Comparison of ENCODE assay signal across 9 cellular contexts in genomic region chr15:39629376-39629775, GRCh38. TPM values are rescaled to one million over a fixed set of nuclear protein-coding genes. Genes with fewer than 3 reads are reported as not detected.
DNase-seq lines count a peak whose midpoint lies in the region; ATAC-seq, FAIRE-seq and TF ChIP-seq lines count a peak whose summit lies in the region.
"Had no signal": no experiment of that assay in that cellular context is flagged by ENCODE, and none has a peak within 500 bp of the region (broad histone marks: within the 10 kb centered on the region; RNA-seq: fewer than 3 reads in every experiment).

No MANE protein-coding gene starts in this region.

- intact Hi-C loops in Calu3 (cut with micrococcal nuclease; ENCODE audit: unreplicated experiment), result no loop called here
- intact Hi-C loops in aorta (cut with DNase I), result no loop called here

- peaks cover 29% of the 10 kb centered on the region for H3K4me1 Mint-ChIP-seq in Calu3 (ENCODE audit: low read depth, unreplicated experiment)
- peaks cover 52% of the 10 kb centered on the region for H3K4me1 Mint-ChIP-seq in astrocyte (ENCODE audit: low read depth, unreplicated experiment)

- H3K9me3 Mint-ChIP-seq in Calu3 (ENCODE audit: low read depth, unreplicated experiment) (no peaks in the 10 kb centered on the region), astrocyte (ENCODE audit: unreplicated experiment) (peaks cover 3% of the 10 kb centered on the region)

- no peaks in the 10 kb centered on the region for H4K20me1 ChIP-seq in astrocyte (ENCODE audit: insufficient read depth, low read length)
- H4K20me1 ChIP-seq in smooth muscle cell (ENCODE audit: low read depth), result no peaks in the 10 kb centered on the region

- H3K27me3 Mint-ChIP-seq in Calu3 (ENCODE audit: unreplicated experiment), result no peaks in the 10 kb centered on the region
- no peaks in the 10 kb centered on the region for H3K27me3 Mint-ChIP-seq in astrocyte (ENCODE audit: low read depth, unreplicated experiment)

- H3K9me3 ChIP-seq in astrocyte (ENCODE audit: insufficient read depth, low read depth, low read length) (no peaks in the 10 kb centered on the region), smooth muscle cell (replicated peaks; ENCODE audit: low read depth) (no peaks in the 10 kb centered on the region), HAP-1 (no peaks in the 10 kb centered on the region), aorta (ENCODE audit: control insufficient read depth, low read length) (no peaks in the 10 kb centered on the region)
- H3K9me3 ChIP-seq: ovary had no signal

- H3K79me2 ChIP-seq in astrocyte (ENCODE audit: insufficient read depth, low read length) (no peaks in the 10 kb centered on the region), smooth muscle cell (ENCODE audit: low read depth) (no peaks in the 10 kb centered on the region)

- no peaks in the 10 kb centered on the region for H3K27me3 ChIP-seq in astrocyte (ENCODE audit: insufficient read depth, low read length)
- H3K27me3 ChIP-seq in smooth muscle cell (ENCODE audit: low read depth), result no peaks in the 10 kb centered on the region
- H3K27me3 ChIP-seq in HAP-1 (ENCODE audit: low read depth), result no peaks in the 10 kb centered on the region
- no peaks in the 10 kb centered on the region for H3K27me3 ChIP-seq in aorta (ENCODE audit: control insufficient read depth in 1 of 2, insufficient read depth in 2 of 2, low read length in 1 of 2)
- H3K27me3 ChIP-seq: ovary had no signal

- no peaks in the 10 kb centered on the region for H3K36me3 Mint-ChIP-seq in Calu3 (ENCODE audit: insufficient read depth, unreplicated experiment)
- H3K36me3 Mint-ChIP-seq in astrocyte (ENCODE audit: low read depth, unreplicated experiment), result peaks cover 12% of the 10 kb centered on the region

- BruUV-seq in Calu3 (replicated peaks; lab: Mats Ljungman, UMichigan), result no TSS peak

- TF ChIP-seq CTCF in Calu3 (IDR thresholded peaks at IDR 0.05; ENCODE audit: unreplicated experiment), result no peak
- TF ChIP-seq CTCF in astrocyte (IDR thresholded peaks at IDR 0.05; ENCODE audit: insufficient read depth, low read depth, low read length), result no peak
- TF ChIP-seq CTCF in smooth muscle cell (IDR thresholded peaks at IDR 0.05; ENCODE audit: borderline replicate concordance, insufficient read depth, poor library complexity, severe bottlenecking), result no peak

- H3K4me2 ChIP-seq in astrocyte (ENCODE audit: low read length) (no peak overlapping the region), smooth muscle cell (no peak overlapping the region)

- in situ Hi-C loops in HAP-1 (cut with MboI; ENCODE audit: low sequenced_read_pairs), result no loop called here

- DNase-seq in Calu3, result no peak
- peak in 3 of 5 experiments; percentile 27 to 86 (median 82) for DNase-seq in T-helper 2 cell
- DNase-seq in astrocyte (ENCODE audit: low read depth), result peak; percentile 49
- DNase-seq in smooth muscle cell (lab: John Stamatoyannopoulos, UW; ENCODE audit: unreplicated experiment), result no peak
- no peak for DNase-seq in HAP-1 (ENCODE audit: low spot score in 2 of 2)
- DNase-seq in aorta, result no peak
- DNase-seq in germinal center (ENCODE audit: low spot score), result no peak
- DNase-seq: ovary had no signal

- H3K4me3 Mint-ChIP-seq in Calu3 (ENCODE audit: low read depth, unreplicated experiment), result no peak overlapping the region
- H3K4me3 Mint-ChIP-seq in astrocyte (ENCODE audit: unreplicated experiment), result no peak overlapping the region

- no peaks in the 10 kb centered on the region for H3F3A ChIP-seq in smooth muscle cell (ENCODE audit: low read depth)

- WGBS in smooth muscle cell (ENCODE audit: low lambda C conversion rate), result 77% methylated on average over 5 of the region's 5 CpGs
- 90 to 91% methylated on average over 5 of the region's 5 CpGs for WGBS in aorta, 2 donors

- no peak overlapping the region for H3K4me3 ChIP-seq in astrocyte (ENCODE audit: insufficient read depth, low read depth, low read length)
- no peak overlapping the region for H3K4me3 ChIP-seq in smooth muscle cell
- no peak overlapping the region for H3K4me3 ChIP-seq in HAP-1
- no peak overlapping the region for H3K4me3 ChIP-seq in aorta (ENCODE audit: low read length in 2 of 2)
- H3K4me3 ChIP-seq: ovary had no signal

- CTCF ChIA-PET in Calu3 (lab: Charles Lee), result interaction anchor here (0.6 kb wide), 1 partner anchor 418 kb away, joined by 3 read pairs; no protein-coding TSS in a partner anchor

- H2AFZ ChIP-seq in astrocyte (ENCODE audit: low read depth, low read length), result no peak overlapping the region
- H2AFZ ChIP-seq in smooth muscle cell (ENCODE audit: low read depth), result no peak overlapping the region

- no peak overlapping the region for H3K9ac ChIP-seq in astrocyte (ENCODE audit: low read length)
- H3K9ac ChIP-seq in smooth muscle cell (ENCODE audit: low read depth), result no peak overlapping the region

- H3K27ac ChIP-seq in astrocyte (ENCODE audit: low read depth, low read length) (no peak overlapping the region), smooth muscle cell (ENCODE audit: low read depth) (peak overlapping the region; percentile 46), aorta (ENCODE audit: low read depth in 1 of 2, low read length in 2 of 2) (no peak overlapping the region)
- H3K27ac ChIP-seq: ovary had no signal

- no peak for ATAC-seq in HG03521 (IDR thresholded peaks at IDR 0.05; ENCODE audit: unreplicated experiment)
- no peak for ATAC-seq in aorta (ENCODE audit: low FRiP score)

- H3K4me1 ChIP-seq in astrocyte (ENCODE audit: insufficient read depth, low read length) (peaks cover 38% of the 10 kb centered on the region), smooth muscle cell (ENCODE audit: low read depth) (no peaks in the 10 kb centered on the region), HAP-1 (no peaks in the 10 kb centered on the region), aorta (ENCODE audit: control insufficient read depth in 1 of 2, insufficient read depth in 2 of 2, low read length in 2 of 2) (peaks cover 0 to 3% of the 10 kb centered on the region in 2 donors)

- H3K27ac Mint-ChIP-seq in Calu3 (ENCODE audit: unreplicated experiment) (peak overlapping the region; percentile 2), astrocyte (ENCODE audit: unreplicated experiment) (no peak overlapping the region)

- H3K36me3 ChIP-seq in astrocyte (ENCODE audit: insufficient read depth, low read length) (no peaks in the 10 kb centered on the region), smooth muscle cell (ENCODE audit: low read depth) (no peaks in the 10 kb centered on the region), HAP-1 (replicated peaks) (no peaks in the 10 kb centered on the region; the same call in 1 of the 2 replicates), aorta (ENCODE audit: control insufficient read depth in 1 of 2, insufficient read depth in 2 of 2, low read length in 1 of 2) (no peaks in the 10 kb centered on the region)
- H3K36me3 ChIP-seq: ovary had no signal

- FAIRE-seq in astrocyte (lab: Jason Lieb, UNC), result no peak

RNA-seq across cellular contexts. Expression of gene THBS1, which starts 48.5 kb away (rescaled TPM):
- 81.2 and 199 TPM in 2 replicates for total RNA-seq in Calu3 (2022)
- total RNA-seq in astrocyte, result 720 and 820 TPM in 2 replicates
- total RNA-seq in smooth muscle cell, result 648 and 662 TPM in 2 replicates
- polyA plus RNA-seq in smooth muscle cell, result 203 and 264 TPM in 2 replicates
- total RNA-seq in aorta, result 1,000 to 10,000 TPM in 1 of 2 donors, 100 to 1,000 TPM in 1; 270 to 1,398 TPM
- 10 to 100 TPM in 1 of 2 donors, 1 to 10 TPM in 1; 9.8 to 24.1 TPM for polyA plus RNA-seq in aorta

Comparison
In these comparisons a context has a peak if more than half of its experiments do, and no peak if none do; other contexts are left out.
1. DNase-seq: peak in T-helper 2 cell (3 of 5) and astrocyte (single experiment); none in Calu3 (single experiment), smooth muscle cell (single experiment), HAP-1 (0 of 2), aorta (0 of 2) and germinal center (single experiment).